In the genomic region with DNA sequence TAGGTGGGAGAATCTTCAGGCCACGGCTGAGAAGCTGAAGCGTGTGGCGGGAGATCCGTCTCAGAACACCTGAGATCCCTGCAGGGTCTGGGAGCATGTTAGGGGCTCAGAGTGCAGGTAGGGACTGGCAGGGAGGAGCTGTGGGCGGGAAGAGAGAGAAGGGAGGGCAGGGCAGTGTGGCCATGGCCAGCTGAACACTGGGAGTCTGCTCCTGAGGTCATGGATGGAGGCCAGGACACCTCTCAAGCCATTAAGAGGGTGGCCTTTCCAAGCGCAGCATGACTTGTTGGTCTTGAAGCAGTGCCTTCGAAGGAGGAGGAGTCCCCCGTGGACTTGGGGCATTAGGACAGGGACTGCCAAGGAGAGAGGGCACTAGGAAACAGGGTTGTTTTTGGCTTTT, we compare ENCODE assay signal across 21 cellular contexts. TPM values are rescaled to one million over a fixed set of nuclear protein-coding genes. Genes with fewer than 3 reads are reported as not detected.
DNase-seq lines count a peak whose midpoint lies in the region; ATAC-seq, FAIRE-seq and TF ChIP-seq lines count a peak whose summit lies in the region.
"Had no signal": no experiment of that assay in that cellular context is flagged by ENCODE, and none has a peak within 500 bp of the region (broad histone marks: within the 10 kb centered on the region; RNA-seq: fewer than 3 reads in every experiment).

No MANE protein-coding gene starts in this region.

- no peak for TF ChIP-seq CTCF in HepG2 (CRISPR knock-in tag; IDR thresholded peaks at IDR 0.05)

- in situ Hi-C loops in HepG2 (cut with HindIII; ENCODE audit: extremely low pct_ligation_motif_present, low pct_unique_long_range_greater_than_20kb) = no loop called here

- peaks cover 32% of the 10 kb centered on the region for H3K4me1 ChIP-seq in HepG2 (ENCODE audit: insufficient read depth, low read length)
- H3K4me1 ChIP-seq: prostate gland had no signal

- H3K4me1 Mint-ChIP-seq in stimulated activated naive CD8-positive, alpha-beta T cell treated with anti-CD3 and anti-CD28 coated beads, Interleukin-15, amount 100 ng/mL, for 72 hours = peaks cover 79% of the 10 kb centered on the region
- H3K4me1 Mint-ChIP-seq in central memory CD8-positive, alpha-beta T cell = peaks cover 45% of the 10 kb centered on the region

- no peak overlapping the region for H3K4me3 ChIP-seq in HepG2 (replicated peaks in 1 of 3; ENCODE audit: insufficient read depth in 1 of 3, low read depth in 2 of 3, low read length in 3 of 3)
- H3K4me3 ChIP-seq: prostate gland, smooth muscle cell had no signal

- intact Hi-C loops in HepG2 (cut with micrococcal nuclease; ENCODE audit: unreplicated experiment) = no loop called here

- H3K36me3 Mint-ChIP-seq in central memory CD8-positive, alpha-beta T cell (ENCODE audit: insufficient read depth) = peaks cover 17% of the 10 kb centered on the region

- H3K36me3 ChIP-seq in HepG2 (replicated peaks in 1 of 2; ENCODE audit: control insufficient read depth in 1 of 2, insufficient read depth in 2 of 2, low read length in 2 of 2) = peaks cover 8 to 36% of the 10 kb centered on the region in 2 experiments
- H3K36me3 ChIP-seq: prostate gland had no signal

- H3K4me3 Mint-ChIP-seq in stimulated activated naive CD8-positive, alpha-beta T cell treated with anti-CD3 and anti-CD28 coated beads, Interleukin-15, amount 100 ng/mL, for 72 hours = peak overlapping the region in 1 of 2 donors; percentile 33
- no peak overlapping the region for H3K4me3 Mint-ChIP-seq in central memory CD8-positive, alpha-beta T cell

- no peaks in the 10 kb centered on the region for H3K9me3 ChIP-seq in HepG2 (ENCODE audit: low read length)
- H3K9me3 ChIP-seq: prostate gland had no signal

- TF ChIP-seq EP300 in HepG2 (IDR thresholded peaks at IDR 0.05; ENCODE audit: low read depth in 2 of 2, low read length in 2 of 2) (no peak), HepG2 (CRISPR knock-in tag; IDR thresholded peaks at IDR 0.05; ENCODE audit: borderline replicate concordance) (no peak)

- no peak overlapping the region for H3K4me2 ChIP-seq in HepG2 (ENCODE audit: low read depth, low read length)
- H3K4me2 ChIP-seq: smooth muscle cell had no signal

- 88% methylated on average over 7 of the region's 8 CpGs for WGBS in HepG2 (ENCODE audit: low lambda C conversion rate)

- H3K79me2 ChIP-seq in HepG2 (ENCODE audit: insufficient read depth, low read length) = peaks cover 96% of the 10 kb centered on the region

- FAIRE-seq in HepG2 (lab: Jason Lieb, UNC) = no peak

- ATAC-seq in stimulated activated naive CD8-positive, alpha-beta T cell treated with anti-CD3 and anti-CD28 coated beads, Interleukin-15, amount 100 ng/mL, for 72 hours = no peak
- ATAC-seq in stimulated activated naive CD8-positive, alpha-beta T cell treated with anti-CD3 and anti-CD28 coated beads, Interleukin-15, Interleukin-2, amounts not matched to agents 100 U/mL and 50 U/mL, for 24 hours = no peak
- no peak for ATAC-seq in central memory CD8-positive, alpha-beta T cell (replicated peaks; ENCODE audit: extremely low read depth, poor library complexity, severe bottlenecking)
- no peak; the same call in 2 of the 3 replicates for ATAC-seq in HepG2

- TF ChIP-seq RAD21 in HepG2 (CRISPR knock-in tag; IDR thresholded peaks at IDR 0.05) = no peak

- no peak overlapping the region for H3K9ac ChIP-seq in HepG2 (ENCODE audit: insufficient read depth, low read depth, low read length)

- no peaks in the 10 kb centered on the region for H3K27me3 Mint-ChIP-seq in stimulated activated naive CD8-positive, alpha-beta T cell treated with anti-CD3 and anti-CD28 coated beads, Interleukin-15, amount 100 ng/mL, for 72 hours
- H3K27me3 Mint-ChIP-seq in central memory CD8-positive, alpha-beta T cell = no peaks in the 10 kb centered on the region

- POLR2A ChIA-PET in HepG2 (lab: Yijun Ruan, JAX) = interaction anchor here (1.5 to 1.6 kb wide), 2 partner anchors 10 to 203 kb away, joined by 3 to 4 read pairs; no protein-coding TSS in a partner anchor

- no peak for DNase-seq in stimulated activated naive CD8-positive, alpha-beta T cell treated with anti-CD3 and anti-CD28 coated beads, Interleukin-15, amount 100 ng/mL, for 72 hours
- DNase-seq in stimulated activated naive CD8-positive, alpha-beta T cell treated with anti-CD3 and anti-CD28 coated beads, Interleukin-15, Interleukin-2, amounts not matched to agents 100 U/mL and 50 U/mL, for 24 hours = no peak
- no peak for DNase-seq in central memory CD8-positive, alpha-beta T cell (ENCODE audit: low spot score in 2 of 2)
- DNase-seq in HepG2 (ENCODE audit: low spot score) = no peak
- no peak for DNase-seq in NCI-H524 treated with DMSO at 0.1 percent for 48 hours (lab: John Stamatoyannopoulos, UW)
- DNase-seq in SK-N-DZ (ENCODE audit: low spot score) = no peak
- no peak for DNase-seq in stimulated activated CD4-positive, alpha-beta T cell treated with anti-CD3 and anti-CD28 coated beads, Interleukin-12 subunit alpha, Interleukin-12 subunit beta, amount 100 ng/mL, for 4 hours
- DNase-seq: activated CD4-positive, alpha-beta T cell treated with anti-CD3 and anti-CD28 coated beads, Interleukin-2, amount 50 U/mL, for 1 hour; activated T-cell treated with anti-CD3 and anti-CD28 coated beads, Interleukin-2, amount 50 U/mL, for 1 hour; foreskin melanocyte; H7; kidney glomerular epithelial cell; NCI-H1436 treated with DMSO at 0.1 percent for 48 hours; NCI-H2171; NCI-H526 treated with DMSO at 0.1 percent for 48 hours; stimulated activated CD4-positive, alpha-beta T cell treated with anti-CD3 and anti-CD28 coated beads, Interleukin-4, amount 100 ng/mL, for 4 hours had no signal

- BruUV-seq in HepG2 (replicated peaks; lab: Mats Ljungman, UMichigan) = no TSS peak

- no peak for TF ChIP-seq POLR2A in HepG2 (IDR thresholded peaks at IDR 0.05; ENCODE audit: insufficient read depth in 1 of 2, low read depth in 2 of 2, low read length in 2 of 2)

- H2AFZ ChIP-seq in HepG2 (ENCODE audit: low read length) = no peak overlapping the region

- CTCF ChIA-PET in HepG2 (lab: Yijun Ruan, JAX; ENCODE audit: low intra/inter-chr PET ratio, low total read pairs) = no interaction called here

- H3K9me3 Mint-ChIP-seq in stimulated activated naive CD8-positive, alpha-beta T cell treated with anti-CD3 and anti-CD28 coated beads, Interleukin-15, amount 100 ng/mL, for 72 hours = no peaks in the 10 kb centered on the region
- H3K9me3 Mint-ChIP-seq in central memory CD8-positive, alpha-beta T cell = no peaks in the 10 kb centered on the region

- peak overlapping the region; percentile 58 to 76 for H3K27ac Mint-ChIP-seq in stimulated activated naive CD8-positive, alpha-beta T cell treated with anti-CD3 and anti-CD28 coated beads, Interleukin-15, amount 100 ng/mL, for 72 hours
- H3K27ac Mint-ChIP-seq in central memory CD8-positive, alpha-beta T cell (ENCODE audit: low read depth) = peak overlapping the region; percentile 42

- H3K27ac ChIP-seq in HepG2 (ENCODE audit: extremely low read length, insufficient read depth, low read length) = no peak overlapping the region
- H3K27ac ChIP-seq: prostate gland had no signal

- no peaks in the 10 kb centered on the region for H3K27me3 ChIP-seq in HepG2 (ENCODE audit: control insufficient read depth in 1 of 2, insufficient read depth in 2 of 2, low read length in 2 of 2)

- peaks cover 87% of the 10 kb centered on the region for H4K20me1 ChIP-seq in HepG2 (ENCODE audit: insufficient read depth, low read length)

RNA-seq across cellular contexts. Expression of a gene that starts 23.7 kb away (rescaled TPM):
- total RNA-seq in HepG2 (2016; rRNA removed; fragmentation: Illumina TruSeq; extraction: Trizol) = 14.7 and 16.9 TPM in 2 replicates
- total RNA-seq in HepG2 (2016; cell fraction: cytosol; rRNA removed; fragmentation: Illumina TruSeq; extraction: Trizol; ENCODE audit: low read depth) = 13.0 and 15.0 TPM in 2 replicates
- total RNA-seq in HepG2 (2016; cell fraction: insoluble cytoplasmic fraction; rRNA removed; fragmentation: Illumina TruSeq; extraction: Trizol) = 13.7 and 14.1 TPM in 2 replicates
- 21.1 and 21.2 TPM in 2 replicates for total RNA-seq in HepG2 (2016; cell fraction: membrane; rRNA removed; fragmentation: Illumina TruSeq; extraction: Trizol)
- 17.3 and 20.1 TPM in 2 replicates for total RNA-seq in HepG2 (2016; cell fraction: nucleus; rRNA removed; fragmentation: Illumina TruSeq; extraction: Trizol)
- 29.9 and 32.0 TPM in 2 replicates for polyA plus RNA-seq in HepG2 (2011; rRNA removed)
- 19.5 and 30.9 TPM in 2 replicates for polyA plus RNA-seq in HepG2 (2011; cell fraction: cytosol; rRNA removed)
- polyA plus RNA-seq in HepG2 (2011; cell fraction: nucleus; rRNA removed) = 47.2 and 62.5 TPM in 2 replicates
- polyA plus RNA-seq in HepG2 (2012) = 44.9 and 50.3 TPM in 2 replicates
- polyA plus RNA-seq in HepG2 (2016; cell fraction: cytosol; fragmentation: Illumina TruSeq; extraction: Trizol; ENCODE audit: low read depth) = 21.5 and 26.6 TPM in 2 replicates
- 42.7 and 56.8 TPM in 2 replicates for polyA plus RNA-seq in HepG2 (2016; cell fraction: insoluble cytoplasmic fraction; fragmentation: Illumina TruSeq; extraction: Trizol; ENCODE audit: low read depth)
- 47.4 and 51.4 TPM in 2 replicates for polyA plus RNA-seq in HepG2 (2016; cell fraction: membrane; fragmentation: Illumina TruSeq; extraction: Trizol; ENCODE audit: low read depth)
- 68.2 and 80.3 TPM in 2 replicates for polyA plus RNA-seq in HepG2 (2016; cell fraction: nucleus; fragmentation: Illumina TruSeq; extraction: Trizol; ENCODE audit: insufficient read depth, low read depth)
- polyA minus RNA-seq in HepG2 (2011; rRNA and poly(A)+ RNA removed; ENCODE audit: low replicate concordance) = 16.6 and 30.8 TPM in 2 replicates
- polyA minus RNA-seq in HepG2 (2011; cell fraction: cytosol; rRNA and poly(A)+ RNA removed) = 13.0 and 19.4 TPM in 2 replicates
- polyA minus RNA-seq in HepG2 (2011; cell fraction: nucleus; rRNA and poly(A)+ RNA removed) = 26.0 and 27.7 TPM in 2 replicates
- polyA plus RNA-seq in SK-N-DZ (2014; cell fraction: cytosol; rRNA removed) = 10.3 and 14.5 TPM in 2 replicates
- polyA plus RNA-seq in SK-N-DZ (2014; cell fraction: nucleus; rRNA removed) = 14.1 and 41.3 TPM in 2 replicates

RNA-seq across cellular contexts. Expression of a gene that starts 23.9 kb away (rescaled TPM):
- total RNA-seq in HepG2 (2016; rRNA removed; fragmentation: Illumina TruSeq; extraction: Trizol) = 2.4 and 3.8 TPM in 2 replicates
- total RNA-seq in HepG2 (2016; cell fraction: cytosol; rRNA removed; fragmentation: Illumina TruSeq; extraction: Trizol; ENCODE audit: low read depth) = 0.40 and 0.53 TPM in 2 replicates
- total RNA-seq in HepG2 (2016; cell fraction: insoluble cytoplasmic fraction; rRNA removed; fragmentation: Illumina TruSeq; extraction: Trizol) = 2.5 and 3.4 TPM in 2 replicates
- 1.6 and 1.7 TPM in 2 replicates for total RNA-seq in HepG2 (2016; cell fraction: membrane; rRNA removed; fragmentation: Illumina TruSeq; extraction: Trizol)
- total RNA-seq in HepG2 (2016; cell fraction: nucleus; rRNA removed; fragmentation: Illumina TruSeq; extraction: Trizol) = 3.2 and 3.5 TPM in 2 replicates
- 1.2 and 1.3 TPM in 2 replicates for polyA plus RNA-seq in HepG2 (2011; rRNA removed)
- 0.58 and 0.96 TPM in 2 replicates for polyA plus RNA-seq in HepG2 (2011; cell fraction: cytosol; rRNA removed)
- 1.4 and 1.8 TPM in 2 replicates for polyA plus RNA-seq in HepG2 (2011; cell fraction: nucleus; rRNA removed)
- 1.4 TPM in 2 replicates for polyA plus RNA-seq in HepG2 (2012)
- polyA plus RNA-seq in HepG2 (2016; cell fraction: cytosol; fragmentation: Illumina TruSeq; extraction: Trizol; ENCODE audit: low read depth) = 0.08 and 0.10 TPM in 2 replicates
- polyA plus RNA-seq in HepG2 (2016; cell fraction: insoluble cytoplasmic fraction; fragmentation: Illumina TruSeq; extraction: Trizol; ENCODE audit: low read depth) = 2.1 and 2.4 TPM in 2 replicates
- 0.49 and 0.58 TPM in 2 replicates for polyA plus RNA-seq in HepG2 (2016; cell fraction: membrane; fragmentation: Illumina TruSeq; extraction: Trizol; ENCODE audit: low read depth)
- polyA plus RNA-seq in HepG2 (2016; cell fraction: nucleus; fragmentation: Illumina TruSeq; extraction: Trizol; ENCODE audit: insufficient read depth, low read depth) = 3.1 and 3.4 TPM in 2 replicates
- polyA minus RNA-seq in HepG2 (2011; rRNA and poly(A)+ RNA removed; ENCODE audit: low replicate concordance) = 1.1 and 1.7 TPM in 2 replicates
- polyA minus RNA-seq in HepG2 (2011; cell fraction: cytosol; rRNA and poly(A)+ RNA removed) = 1.2 and 1.8 TPM in 2 replicates
- 3.9 and 5.2 TPM in 2 replicates for polyA minus RNA-seq in HepG2 (2011; cell fraction: nucleus; rRNA and poly(A)+ RNA removed)
- polyA plus RNA-seq in SK-N-DZ (2014; cell fraction: cytosol; rRNA removed) = 1.5 and 1.9 TPM in 2 replicates
- 1.6 and 3.4 TPM in 2 replicates for polyA plus RNA-seq in SK-N-DZ (2014; cell fraction: nucleus; rRNA removed)

RNA-seq across cellular contexts. Expression of a gene that starts 28.1 kb away (rescaled TPM):
- total RNA-seq in HepG2 (2016; rRNA removed; fragmentation: Illumina TruSeq; extraction: Trizol) = not detected in 2 replicates
- not detected in 2 replicates for total RNA-seq in HepG2 (2016; cell fraction: cytosol; rRNA removed; fragmentation: Illumina TruSeq; extraction: Trizol; ENCODE audit: low read depth)
- total RNA-seq in HepG2 (2016; cell fraction: insoluble cytoplasmic fraction; rRNA removed; fragmentation: Illumina TruSeq; extraction: Trizol) = not detected in 2 replicates
- not detected in 2 replicates for total RNA-seq in HepG2 (2016; cell fraction: membrane; rRNA removed; fragmentation: Illumina TruSeq; extraction: Trizol)
- not detected in 2 replicates for total RNA-seq in HepG2 (2016; cell fraction: nucleus; rRNA removed; fragmentation: Illumina TruSeq; extraction: Trizol)
- polyA plus RNA-seq in HepG2 (2011; rRNA removed) = not detected in 2 replicates
- not detected in 2 replicates for polyA plus RNA-seq in HepG2 (2011; cell fraction: cytosol; rRNA removed)
- not detected in 2 replicates for polyA plus RNA-seq in HepG2 (2011; cell fraction: nucleus; rRNA removed)
- not detected in 2 replicates for polyA plus RNA-seq in HepG2 (2012)
- polyA plus RNA-seq in HepG2 (2016; cell fraction: cytosol; fragmentation: Illumina TruSeq; extraction: Trizol; ENCODE audit: low read depth) = not detected in 2 replicates
- polyA plus RNA-seq in HepG2 (2016; cell fraction: insoluble cytoplasmic fraction; fragmentation: Illumina TruSeq; extraction: Trizol; ENCODE audit: low read depth) = not detected in 2 replicates
- polyA plus RNA-seq in HepG2 (2016; cell fraction: membrane; fragmentation: Illumina TruSeq; extraction: Trizol; ENCODE audit: low read depth) = not detected in 2 replicates
- polyA plus RNA-seq in HepG2 (2016; cell fraction: nucleus; fragmentation: Illumina TruSeq; extraction: Trizol; ENCODE audit: insufficient read depth, low read depth) = not detected in 2 replicates
- polyA minus RNA-seq in HepG2 (2011; rRNA and poly(A)+ RNA removed; ENCODE audit: low replicate concordance) = not detected in 2 replicates
- not detected in 2 replicates for polyA minus RNA-seq in HepG2 (2011; cell fraction: cytosol; rRNA and poly(A)+ RNA removed)
- not detected in 2 replicates for polyA minus RNA-seq in HepG2 (2011; cell fraction: nucleus; rRNA and poly(A)+ RNA removed)
- not detected in 2 replicates for polyA plus RNA-seq in SK-N-DZ (2014; cell fraction: cytosol; rRNA removed)
- polyA plus RNA-seq in SK-N-DZ (2014; cell fraction: nucleus; rRNA removed) = not detected in 2 replicates
- total RNA-seq: dermis microvascular lymphatic vessel endothelial cell, H7, mesenteric fat pad, smooth muscle cell had no signal
- polyA plus RNA-seq: neural cell, smooth muscle cell had no signal

RNA-seq across cellular contexts. Expression of a gene that starts 33.6 kb away (rescaled TPM):
- 19.5 and 25.9 TPM in 2 replicates for total RNA-seq in HepG2 (2016; rRNA removed; fragmentation: Illumina TruSeq; extraction: Trizol)
- total RNA-seq in HepG2 (2016; cell fraction: cytosol; rRNA removed; fragmentation: Illumina TruSeq; extraction: Trizol; ENCODE audit: low read depth) = 11.0 and 15.5 TPM in 2 replicates
- 18.5 and 28.6 TPM in 2 replicates for total RNA-seq in HepG2 (2016; cell fraction: insoluble cytoplasmic fraction; rRNA removed; fragmentation: Illumina TruSeq; extraction: Trizol)
- total RNA-seq in HepG2 (2016; cell fraction: membrane; rRNA removed; fragmentation: Illumina TruSeq; extraction: Trizol) = 6.7 and 9.0 TPM in 2 replicates
- total RNA-seq in HepG2 (2016; cell fraction: nucleus; rRNA removed; fragmentation: Illumina TruSeq; extraction: Trizol) = 12.3 and 17.1 TPM in 2 replicates
- 3.5 and 6.0 TPM in 2 replicates for polyA plus RNA-seq in HepG2 (2011; rRNA removed)
- polyA plus RNA-seq in HepG2 (2011; cell fraction: cytosol; rRNA removed) = 2.9 and 3.9 TPM in 2 replicates
- polyA plus RNA-seq in HepG2 (2011; cell fraction: nucleus; rRNA removed) = 1.9 and 4.4 TPM in 2 replicates
- polyA plus RNA-seq in HepG2 (2012) = 5.2 and 6.8 TPM in 2 replicates
- polyA plus RNA-seq in HepG2 (2016; cell fraction: cytosol; fragmentation: Illumina TruSeq; extraction: Trizol; ENCODE audit: low read depth) = 3.4 and 3.8 TPM in 2 replicates
- polyA plus RNA-seq in HepG2 (2016; cell fraction: insoluble cytoplasmic fraction; fragmentation: Illumina TruSeq; extraction: Trizol; ENCODE audit: low read depth) = 22.5 and 28.8 TPM in 2 replicates
- polyA plus RNA-seq in HepG2 (2016; cell fraction: membrane; fragmentation: Illumina TruSeq; extraction: Trizol; ENCODE audit: low read depth) = 5.0 and 5.3 TPM in 2 replicates
- 12.9 and 20.1 TPM in 2 replicates for polyA plus RNA-seq in HepG2 (2016; cell fraction: nucleus; fragmentation: Illumina TruSeq; extraction: Trizol; ENCODE audit: insufficient read depth, low read depth)
- polyA minus RNA-seq in HepG2 (2011; rRNA and poly(A)+ RNA removed; ENCODE audit: low replicate concordance) = 3.6 and 12.3 TPM in 2 replicates
- polyA minus RNA-seq in HepG2 (2011; cell fraction: cytosol; rRNA and poly(A)+ RNA removed) = 5.9 and 8.1 TPM in 2 replicates
- 6.7 and 9.6 TPM in 2 replicates for polyA minus RNA-seq in HepG2 (2011; cell fraction: nucleus; rRNA and poly(A)+ RNA removed)
- 16.0 and 22.4 TPM in 2 replicates for polyA plus RNA-seq in SK-N-DZ (2014; cell fraction: cytosol; rRNA removed)
- 12.6 and 13.5 TPM in 2 replicates for polyA plus RNA-seq in SK-N-DZ (2014; cell fraction: nucleus; rRNA removed)
